ENCODE assay signal across 23 cellular contexts in the genomic region with DNA sequence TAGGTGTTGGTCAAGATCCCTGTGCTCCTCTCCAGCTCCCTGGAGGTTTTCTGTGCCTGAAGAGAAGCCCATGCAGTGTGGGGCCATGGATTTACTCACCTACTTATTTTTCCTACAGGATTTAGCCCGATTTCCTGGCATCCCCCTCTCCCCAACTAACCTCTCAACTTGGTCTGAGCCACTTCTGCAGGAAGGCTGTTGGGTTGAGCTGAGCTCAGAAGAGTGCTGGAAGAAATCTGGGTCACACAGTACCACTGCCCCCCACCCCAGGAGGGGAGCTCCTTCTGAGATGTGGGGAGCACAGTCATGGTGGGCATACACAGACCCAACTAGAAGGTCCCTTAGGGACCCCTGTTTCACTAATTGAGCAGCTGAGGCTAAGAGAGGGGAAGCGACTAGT. TPM values are rescaled to one million over a fixed set of nuclear protein-coding genes. Genes with fewer than 3 reads are reported as not detected.
"Had no signal": no experiment of that assay in that cellular context is flagged by ENCODE, and none has a peak within 500 bp of the region (broad histone marks: within the 10 kb centered on the region; RNA-seq: fewer than 3 reads in every experiment).

No MANE protein-coding gene starts in this region.

- H3K4me1 Mint-ChIP-seq: central memory CD8-positive, alpha-beta T cell; memory B cell; natural killer cell; stimulated activated naive B cell treated with anti-CD40 and anti-IgM and Interleukin-4, amounts not matched to agents 10 μg/mL and 1 μg/mL and 100 μg/mL, for 72 hours had no signal

- H3K27ac Mint-ChIP-seq: memory B cell; natural killer cell; stimulated activated naive CD8-positive, alpha-beta T cell treated with anti-CD3 and anti-CD28 coated beads, Interleukin-15, Interleukin-2, amounts not matched to agents 100 ng/mL and 50 ng/mL, for 24 hours had no signal

- DNase-seq: cortex of kidney; effector CD4-positive, alpha-beta T cell; foreskin keratinocyte; natural killer cell; occipital lobe; pancreas; retina; small intestine; stimulated activated CD4-positive, alpha-beta T cell treated with anti-CD3 and anti-CD28 coated beads, Interleukin-15, amount 100 ng/mL, for 24 hours; stimulated activated CD4-positive, alpha-beta T cell treated with anti-CD3 and anti-CD28 coated beads, Interleukin-2, amount 100 ng/mL, for 48 hours; stimulated activated naive B cell treated with anti-CD40 and anti-IgM and Interleukin-4, amounts not matched to agents 10 μg/mL and 1 μg/mL and 100 μg/mL, for 72 hours; thyroid gland; trophoblast cell had no signal

- ATAC-seq: esophagus mucosa; foreskin keratinocyte; gastroesophageal sphincter; natural killer cell; pancreas; right lobe of liver; stimulated activated naive B cell treated with anti-CD40 and anti-IgM and Interleukin-4, amounts not matched to agents 10 μg/mL and 1 μg/mL and 100 μg/mL, for 72 hours had no signal

- H3K27me3 Mint-ChIP-seq: stimulated activated naive CD8-positive, alpha-beta T cell treated with anti-CD3 and anti-CD28 coated beads, Interleukin-15, Interleukin-2, amounts not matched to agents 100 ng/mL and 50 ng/mL, for 24 hours had no signal

- H3K36me3 ChIP-seq: gastroesophageal sphincter, pancreas, right lobe of liver, thyroid gland had no signal

- H3K9me3 ChIP-seq: gastroesophageal sphincter, pancreas, right lobe of liver, thyroid gland had no signal

- H3K27ac ChIP-seq: epithelial cell of prostate, foreskin keratinocyte, gastroesophageal sphincter, pancreas, right lobe of liver, thyroid gland had no signal

- H3K4me1 ChIP-seq: foreskin keratinocyte had no signal

- H3K9me3 Mint-ChIP-seq: central memory CD8-positive, alpha-beta T cell; memory B cell; natural killer cell; stimulated activated naive B cell treated with anti-CD40 and anti-IgM and Interleukin-4, amounts not matched to agents 10 μg/mL and 1 μg/mL and 100 μg/mL, for 72 hours; stimulated activated naive CD8-positive, alpha-beta T cell treated with anti-CD3 and anti-CD28 coated beads, Interleukin-15, Interleukin-2, amounts not matched to agents 100 ng/mL and 50 ng/mL, for 24 hours had no signal

- H3K36me3 Mint-ChIP-seq: memory B cell; natural killer cell; stimulated activated naive B cell treated with anti-CD40 and anti-IgM and Interleukin-4, amounts not matched to agents 10 μg/mL and 1 μg/mL and 100 μg/mL, for 72 hours had no signal

- H3K4me3 Mint-ChIP-seq: central memory CD8-positive, alpha-beta T cell; memory B cell; natural killer cell; stimulated activated naive B cell treated with anti-CD40 and anti-IgM and Interleukin-4, amounts not matched to agents 10 μg/mL and 1 μg/mL and 100 μg/mL, for 72 hours; stimulated activated naive CD8-positive, alpha-beta T cell treated with anti-CD3 and anti-CD28 coated beads, Interleukin-15, Interleukin-2, amounts not matched to agents 100 ng/mL and 50 ng/mL, for 24 hours had no signal

- H3K27me3 ChIP-seq: gastroesophageal sphincter, pancreas, right lobe of liver, thyroid gland had no signal

- H3K4me3 ChIP-seq: gastroesophageal sphincter, lung, pancreas, right lobe of liver, thyroid gland had no signal

RNA-seq across cellular contexts. Expression of a gene that starts 34.4 kb away (rescaled TPM):
- total RNA-seq: mononuclear cell, natural killer cell had no signal
- polyA plus RNA-seq: neural cell had no signal
